In the genomic region with DNA sequence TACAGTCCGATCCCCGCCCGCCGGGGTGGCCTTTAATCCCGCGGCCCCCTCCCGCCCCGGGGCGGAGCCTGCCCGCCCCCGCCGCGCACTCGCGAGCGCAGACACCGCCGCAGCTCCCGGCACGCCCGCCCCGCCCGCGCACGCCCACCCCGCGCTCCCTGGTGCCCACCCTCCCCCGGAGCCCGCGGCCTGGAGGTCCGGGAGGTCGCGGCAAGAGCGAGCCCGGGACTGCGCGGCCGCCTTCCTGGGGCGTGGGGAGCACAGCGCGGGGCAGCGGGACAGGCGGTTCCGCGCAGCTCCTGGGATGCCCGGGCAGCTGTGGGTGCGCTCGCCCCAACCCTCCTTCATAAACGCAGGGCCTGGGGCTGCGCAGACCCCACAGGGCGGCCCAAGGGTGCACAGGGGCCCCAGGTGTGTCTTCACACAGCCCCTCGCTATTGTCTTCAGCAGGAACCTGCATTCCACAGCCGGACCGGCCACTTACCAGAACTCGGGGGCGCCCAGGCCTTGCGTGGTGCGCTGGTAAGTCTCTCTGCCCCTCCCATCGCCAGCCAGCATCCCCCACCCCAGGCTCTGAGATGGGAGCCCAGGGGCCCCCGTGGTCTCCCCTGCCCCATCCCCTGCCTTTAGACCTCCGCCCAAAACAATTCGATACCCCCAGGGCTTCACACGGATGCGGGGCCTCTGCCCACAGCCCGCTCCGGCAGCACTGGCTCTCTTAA, we compare ENCODE assay signal across 1 cellular context.
TF ChIP-seq lines count a peak whose summit lies in the region.

Gene SLC9A3 (minus strand): TSS at position 8 of the 722 bp plus-strand sequence.

TF ChIP-seq in GM23338, 12 proteins besides CTCF, POLR2A, EP300 and RAD21 (continued from another document):
- TF ChIP-seq, protein P1, sequence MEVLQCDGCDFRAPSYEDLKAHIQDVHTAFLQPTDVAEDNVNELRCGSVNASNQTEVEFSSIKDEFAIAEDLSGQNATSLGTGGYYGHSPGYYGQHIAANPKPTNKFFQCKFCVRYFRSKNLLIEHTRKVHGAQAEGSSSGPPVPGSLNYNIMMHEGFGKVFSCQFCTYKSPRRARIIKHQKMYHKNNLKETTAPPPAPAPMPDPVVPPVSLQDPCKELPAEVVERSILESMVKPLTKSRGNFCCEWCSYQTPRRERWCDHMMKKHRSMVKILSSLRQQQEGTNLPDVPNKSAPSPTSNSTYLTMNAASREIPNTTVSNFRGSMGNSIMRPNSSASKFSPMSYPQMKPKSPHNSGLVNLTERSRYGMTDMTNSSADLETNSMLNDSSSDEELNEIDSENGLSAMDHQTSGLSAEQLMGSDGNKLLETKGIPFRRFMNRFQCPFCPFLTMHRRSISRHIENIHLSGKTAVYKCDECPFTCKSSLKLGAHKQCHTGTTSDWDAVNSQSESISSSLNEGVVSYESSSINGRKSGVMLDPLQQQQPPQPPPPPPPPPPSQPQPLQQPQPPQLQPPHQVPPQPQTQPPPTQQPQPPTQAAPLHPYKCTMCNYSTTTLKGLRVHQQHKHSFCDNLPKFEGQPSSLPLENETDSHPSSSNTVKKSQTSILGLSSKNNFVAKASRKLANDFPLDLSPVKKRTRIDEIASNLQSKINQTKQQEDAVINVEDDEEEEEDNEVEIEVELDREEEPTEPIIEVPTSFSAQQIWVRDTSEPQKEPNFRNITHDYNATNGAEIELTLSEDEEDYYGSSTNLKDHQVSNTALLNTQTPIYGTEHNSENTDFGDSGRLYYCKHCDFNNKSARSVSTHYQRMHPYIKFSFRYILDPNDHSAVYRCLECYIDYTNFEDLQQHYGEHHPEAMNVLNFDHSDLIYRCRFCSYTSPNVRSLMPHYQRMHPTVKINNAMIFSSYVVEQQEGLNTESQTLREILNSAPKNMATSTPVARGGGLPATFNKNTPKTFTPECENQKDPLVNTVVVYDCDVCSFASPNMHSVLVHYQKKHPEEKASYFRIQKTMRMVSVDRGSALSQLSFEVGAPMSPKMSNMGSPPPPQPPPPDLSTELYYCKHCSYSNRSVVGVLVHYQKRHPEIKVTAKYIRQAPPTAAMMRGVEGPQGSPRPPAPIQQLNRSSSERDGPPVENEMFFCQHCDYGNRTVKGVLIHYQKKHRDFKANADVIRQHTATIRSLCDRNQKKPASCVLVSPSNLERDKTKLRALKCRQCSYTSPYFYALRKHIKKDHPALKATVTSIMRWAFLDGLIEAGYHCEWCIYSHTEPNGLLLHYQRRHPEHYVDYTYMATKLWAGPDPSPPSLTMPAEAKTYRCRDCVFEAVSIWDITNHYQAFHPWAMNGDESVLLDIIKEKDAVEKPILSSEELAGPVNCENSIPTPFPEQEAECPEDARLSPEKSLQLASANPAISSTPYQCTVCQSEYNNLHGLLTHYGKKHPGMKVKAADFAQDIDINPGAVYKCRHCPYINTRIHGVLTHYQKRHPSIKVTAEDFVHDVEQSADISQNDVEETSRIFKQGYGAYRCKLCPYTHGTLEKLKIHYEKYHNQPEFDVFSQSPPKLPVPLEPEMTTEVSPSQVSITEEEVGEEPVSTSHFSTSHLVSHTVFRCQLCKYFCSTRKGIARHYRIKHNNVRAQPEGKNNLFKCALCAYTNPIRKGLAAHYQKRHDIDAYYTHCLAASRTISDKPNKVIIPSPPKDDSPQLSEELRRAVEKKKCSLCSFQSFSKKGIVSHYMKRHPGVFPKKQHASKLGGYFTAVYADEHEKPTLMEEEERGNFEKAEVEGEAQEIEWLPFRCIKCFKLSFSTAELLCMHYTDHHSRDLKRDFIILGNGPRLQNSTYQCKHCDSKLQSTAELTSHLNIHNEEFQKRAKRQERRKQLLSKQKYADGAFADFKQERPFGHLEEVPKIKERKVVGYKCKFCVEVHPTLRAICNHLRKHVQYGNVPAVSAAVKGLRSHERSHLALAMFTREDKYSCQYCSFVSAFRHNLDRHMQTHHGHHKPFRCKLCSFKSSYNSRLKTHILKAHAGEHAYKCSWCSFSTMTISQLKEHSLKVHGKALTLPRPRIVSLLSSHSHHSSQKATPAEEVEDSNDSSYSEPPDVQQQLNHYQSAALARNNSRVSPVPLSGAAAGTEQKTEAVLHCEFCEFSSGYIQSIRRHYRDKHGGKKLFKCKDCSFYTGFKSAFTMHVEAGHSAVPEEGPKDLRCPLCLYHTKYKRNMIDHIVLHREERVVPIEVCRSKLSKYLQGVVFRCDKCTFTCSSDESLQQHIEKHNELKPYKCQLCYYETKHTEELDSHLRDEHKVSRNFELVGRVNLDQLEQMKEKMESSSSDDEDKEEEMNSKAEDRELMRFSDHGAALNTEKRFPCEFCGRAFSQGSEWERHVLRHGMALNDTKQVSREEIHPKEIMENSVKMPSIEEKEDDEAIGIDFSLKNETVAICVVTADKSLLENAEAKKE (CRISPR knock-in tag; IDR thresholded peaks at IDR 0.05) = no peak
- no peak for TF ChIP-seq EZH2phosphoT487 (IDR thresholded peaks at IDR 0.05; ENCODE audit: unreplicated experiment)
